ENCODE assay signal across 1 cellular context in genomic region chr1:154325583-154326545, GRCh38.
TF ChIP-seq lines count a peak whose summit lies in the region.

No MANE protein-coding gene starts in this region.

TF ChIP-seq in HepG2, 621 proteins besides CTCF, POLR2A, EP300 and RAD21 (continued from another document):
- TF ChIP-seq POLR2G (IDR thresholded peaks at IDR 0.05; ENCODE audit: low read depth, low read length) = peak; percentile 51; the same call in 1 of the 2 replicates
- TF ChIP-seq LCORL (IDR thresholded peaks at IDR 0.05) = no peak
- peak; percentile 63 for TF ChIP-seq LCORL (CRISPR knock-in tag; IDR thresholded peaks at IDR 0.05)
- peak; percentile 57 for TF ChIP-seq YY1 (IDR thresholded peaks at IDR 0.05; ENCODE audit: insufficient read depth, insufficient replicate concordance, low read depth, low read length)
- peak; percentile 51; the same call in 1 of the 2 replicates for TF ChIP-seq ZNF687 (CRISPR knock-in tag; IDR thresholded peaks at IDR 0.05)
- TF ChIP-seq NFIC (IDR thresholded peaks at IDR 0.05; ENCODE audit: low read length) = no peak
- no peak for TF ChIP-seq ZNF598 (CRISPR knock-in tag; IDR thresholded peaks at IDR 0.05; ENCODE audit: borderline replicate concordance)
- TF ChIP-seq ZNF263 (CRISPR knock-in tag; IDR thresholded peaks at IDR 0.05) = peak; percentile 6; the same call in 1 of the 2 replicates
- TF ChIP-seq MEF2D (CRISPR knock-in tag; IDR thresholded peaks at IDR 0.05) = peak; percentile 57; the same call in 1 of the 2 replicates
- peak; percentile 46; the same call in 1 of the 2 replicates for TF ChIP-seq ZNF777 (CRISPR knock-in tag; IDR thresholded peaks at IDR 0.05)
- TF ChIP-seq ZFP91 (CRISPR knock-in tag; IDR thresholded peaks at IDR 0.05; ENCODE audit: borderline replicate concordance) = peak; percentile 48; the same call in 1 of the 2 replicates
- TF ChIP-seq STAG1 (CRISPR knock-in tag; IDR thresholded peaks at IDR 0.05) = peak; percentile 57
- TF ChIP-seq MYC (CRISPR knock-in tag; IDR thresholded peaks at IDR 0.05; ENCODE audit: borderline replicate concordance) = 0 out of 2 replicates have a peak, but pooled peaks have one; percentile 12
- no peak for TF ChIP-seq SOX6 (IDR thresholded peaks at IDR 0.05)
- TF ChIP-seq SOX6 (CRISPR knock-in tag; IDR thresholded peaks at IDR 0.05) = peak; percentile 18; the same call in 1 of the 2 replicates
- TF ChIP-seq ZNF121 (CRISPR knock-in tag; IDR thresholded peaks at IDR 0.05) = peak; percentile 27; the same call in 1 of the 2 replicates
- peak; percentile 46 for TF ChIP-seq UBTF (CRISPR knock-in tag; IDR thresholded peaks at IDR 0.05)
- 0 out of 2 replicates have a peak, but pooled peaks have one; percentile 18 for TF ChIP-seq KAT8 (CRISPR knock-in tag; IDR thresholded peaks at IDR 0.05)
- TF ChIP-seq ZNF780A (CRISPR knock-in tag; IDR thresholded peaks at IDR 0.05) = no peak
- TF ChIP-seq ZSCAN29 (CRISPR knock-in tag; conservative IDR thresholded peaks at IDR 0.05) = 0 out of 2 replicates have a peak, but pooled peaks have one; percentile 20
- TF ChIP-seq ASH2L (IDR thresholded peaks at IDR 0.05; ENCODE audit: insufficient read length, low read depth, low read length) = peak; percentile 23
- no peak for TF ChIP-seq PPARG (CRISPR knock-in tag; conservative IDR thresholded peaks at IDR 0.05)
- TF ChIP-seq PCBP2 (optimal IDR thresholded peaks at IDR 0.05; ENCODE audit: low read depth, low read length, poor library complexity, severe bottlenecking) = no peak
- 0 out of 2 replicates have a peak, but pooled peaks have one; percentile 21 for TF ChIP-seq ZSCAN31 (CRISPR knock-in tag; IDR thresholded peaks at IDR 0.05; ENCODE audit: low read depth)
- peak; percentile 42; the same call in 1 of the 2 replicates for TF ChIP-seq TAF1 (CRISPR knock-in tag; IDR thresholded peaks at IDR 0.05)
- peak; percentile 51; the same call in 1 of the 2 replicates for TF ChIP-seq ARID4A (CRISPR knock-in tag; IDR thresholded peaks at IDR 0.05; ENCODE audit: borderline replicate concordance)
- TF ChIP-seq FOXP4 (CRISPR knock-in tag; IDR thresholded peaks at IDR 0.05) = 0 out of 2 replicates have a peak, but pooled peaks have one; percentile 36
- 0 out of 2 replicates have a peak, but pooled peaks have one; percentile 42 for TF ChIP-seq ZNF317 (CRISPR knock-in tag; IDR thresholded peaks at IDR 0.05)
- peak; percentile 32; the same call in 1 of the 2 replicates for TF ChIP-seq TBX2 (CRISPR knock-in tag; IDR thresholded peaks at IDR 0.05; ENCODE audit: borderline replicate concordance)
- peak; percentile 35; the same call in 1 of the 2 replicates for TF ChIP-seq SMC3 (IDR thresholded peaks at IDR 0.05; ENCODE audit: low read length)
- no peak for TF ChIP-seq ZNF282 (IDR thresholded peaks at IDR 0.05; ENCODE audit: partially characterized antibody)
- peak; percentile 34; the same call in 1 of the 2 replicates for TF ChIP-seq ZNF430 (CRISPR knock-in tag; IDR thresholded peaks at IDR 0.05)
- TF ChIP-seq MYNN (CRISPR knock-in tag; IDR thresholded peaks at IDR 0.05; ENCODE audit: low read depth) = no peak
- peak; percentile 25; the same call in 1 of the 2 replicates for TF ChIP-seq PHF20 (CRISPR knock-in tag; IDR thresholded peaks at IDR 0.05)
